8 cellular contexts compared by ENCODE assay signal in the genomic region with DNA sequence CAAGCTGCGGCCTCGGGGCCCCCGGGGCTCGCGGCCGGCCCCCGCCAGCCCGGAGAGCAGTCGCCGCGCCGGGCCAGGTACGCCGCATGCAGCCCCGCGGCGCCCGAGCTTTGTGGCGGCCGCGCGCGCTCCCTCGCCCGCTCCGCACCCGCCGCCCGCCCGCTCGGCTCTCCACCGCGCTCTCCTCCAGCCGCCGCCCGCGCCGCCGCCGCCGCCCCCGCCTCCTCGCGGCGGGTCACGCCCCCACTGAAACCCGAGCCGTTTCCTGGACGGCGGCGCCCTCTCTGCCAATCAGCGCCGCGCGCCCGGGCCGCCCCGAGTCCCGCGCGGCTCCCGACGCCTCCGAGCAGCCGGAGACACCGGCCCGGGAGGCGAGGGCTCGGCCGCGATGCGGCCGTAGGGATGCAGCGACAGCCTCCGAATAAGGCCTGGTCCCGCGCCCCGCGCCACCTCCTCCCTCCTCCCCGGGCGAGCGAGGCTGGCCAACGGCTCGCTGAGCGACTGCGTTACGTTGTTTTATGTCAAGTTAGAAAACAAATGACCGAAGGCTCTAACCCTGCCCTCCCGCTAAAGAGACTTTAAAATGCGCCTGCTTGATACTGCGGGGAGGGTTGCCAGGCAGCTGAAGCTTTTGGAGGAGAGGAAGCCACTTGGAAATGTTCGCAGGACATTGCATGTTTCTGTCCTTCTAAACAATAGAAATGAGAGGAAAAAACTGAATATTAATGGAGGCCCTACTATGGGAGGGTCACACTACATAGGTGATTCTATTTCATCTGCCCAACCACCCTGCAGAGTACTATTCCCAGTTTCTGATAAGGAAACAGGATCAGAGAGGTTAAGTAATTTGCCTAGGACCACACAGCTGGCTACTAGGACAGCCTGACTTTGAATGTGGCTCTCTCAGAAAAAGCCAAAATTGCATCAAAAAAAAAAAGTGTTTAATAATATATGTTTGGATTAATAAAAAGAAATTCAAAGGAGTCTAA. TPM values are rescaled to one million over a fixed set of nuclear protein-coding genes. Genes with fewer than 3 reads are reported as not detected.
DNase-seq lines count a peak whose midpoint lies in the region; ATAC-seq and TF ChIP-seq lines count a peak whose summit lies in the region.

Gene FGFR2, minus strand, starts transcription at position 184 of the 989 bp plus-strand sequence. CDS start 4,627 bp downstream, outside the sequence.

- H3K9me3 Mint-ChIP-seq in activated B cell treated with CpG ODN at 0.5 μM for 24 hours, result no peaks in the 10 kb centered on the region

- H3K4me1 ChIP-seq in KMS-11 (ENCODE audit: low read depth, poor library complexity, severe bottlenecking), result peaks cover 59% of the 10 kb centered on the region
- peaks cover 11% of the 10 kb centered on the region for H3K4me1 ChIP-seq in muscle layer of colon (ENCODE audit: insufficient read depth, low read length)
- peaks cover 3% of the 10 kb centered on the region for H3K4me1 ChIP-seq in upper lobe of right lung
- no peaks in the 10 kb centered on the region for H3K4me1 ChIP-seq in PC-9 (replicated peaks; ENCODE audit: insufficient read depth)

- intact Hi-C loops in activated B cell treated with CpG ODN at 0.5 μM for 24 hours (cut with micrococcal nuclease), result no loop called here
- intact Hi-C loops in upper lobe of right lung (cut with DNase I), result no loop called here
- intact Hi-C loops in PC-9 (cut with micrococcal nuclease; ENCODE audit: unreplicated experiment), result no loop called here

- H3K27ac ChIP-seq in KMS-11 (peak within 1 kb of the TSS; percentile 58), muscle layer of colon (ENCODE audit: low read depth, low read length) (peak within 1 kb of the TSS; percentile 98), upper lobe of right lung (peak within 1 kb of the TSS; percentile 65), PC-9 (no peak within 1 kb of the TSS)

- H3K9ac ChIP-seq in KMS-11 (peak within 1 kb of the TSS; percentile 31; the same call in 1 of the 2 replicates), muscle layer of colon (ENCODE audit: low read length) (peak within 1 kb of the TSS; percentile 46)

- H2AFZ ChIP-seq in KMS-11 (ENCODE audit: low read depth), result peak within 1 kb of the TSS; percentile 79
- H2AFZ ChIP-seq in PC-9, result no peak within 1 kb of the TSS

- H3K4me3 Mint-ChIP-seq in activated B cell treated with CpG ODN at 0.5 μM for 24 hours, result peak within 1 kb of the TSS; percentile 20

- H3K27me3 Mint-ChIP-seq in activated B cell treated with CpG ODN at 0.5 μM for 24 hours, result peaks cover 48% of the 10 kb centered on the region

- H3K79me2 ChIP-seq in KMS-11 (ENCODE audit: insufficient read depth, low read depth) (peaks cover 43% of the 10 kb centered on the region), PC-9 (ENCODE audit: low read depth) (no peaks in the 10 kb centered on the region)

- H4K20me1 ChIP-seq in KMS-11 (ENCODE audit: insufficient read depth), result no peaks in the 10 kb centered on the region
- H4K20me1 ChIP-seq in PC-9 (ENCODE audit: insufficient read depth), result no peaks in the 10 kb centered on the region

- peaks cover 3% of the 10 kb centered on the region for H3K4me1 Mint-ChIP-seq in activated B cell treated with CpG ODN at 0.5 μM for 24 hours

- CTCF ChIA-PET in activated B cell treated with CpG ODN at 0.5 μM for 24 hours (lab: Charles Lee), result no interaction called here
- CTCF ChIA-PET in PC-9 (lab: Charles Lee), result no interaction called here

- H3K27ac Mint-ChIP-seq in activated B cell treated with CpG ODN at 0.5 μM for 24 hours, result no peak within 1 kb of the TSS

- POLR2A ChIA-PET in activated B cell treated with CpG ODN at 0.5 μM for 24 hours (lab: Charles Lee) (no interaction called here), PC-9 (lab: Charles Lee; ENCODE audit: unreplicated experiment) (no interaction called here)

- DNase-seq in Daoy (ENCODE audit: low read depth), result peak; percentile 85
- no peak for DNase-seq in activated B cell treated with CpG ODN at 0.5 μM for 24 hours
- DNase-seq in fibroblast of mammary gland (ENCODE audit: low read depth), result peak; percentile 17
- DNase-seq in upper lobe of right lung, result peak; percentile 92
- DNase-seq in PC-9, result no peak

- no TSS peak for BruUV-seq in PC-9 (replicated peaks; lab: Mats Ljungman, UMichigan)

- no peaks in the 10 kb centered on the region for H3F3A ChIP-seq in PC-9 (ENCODE audit: insufficient read depth, low read depth)

- H3K9me2 ChIP-seq in PC-9 (ENCODE audit: insufficient read depth), result no peaks in the 10 kb centered on the region

- no peaks in the 10 kb centered on the region for H3K27me3 ChIP-seq in KMS-11 (ENCODE audit: insufficient read depth, low read depth)
- no peaks in the 10 kb centered on the region for H3K27me3 ChIP-seq in muscle layer of colon (ENCODE audit: control insufficient read depth in 1 of 2, insufficient read depth in 2 of 2, low read length in 2 of 2)
- H3K27me3 ChIP-seq in upper lobe of right lung, result peaks cover 35% of the 10 kb centered on the region
- peaks cover 28% of the 10 kb centered on the region; the same call in 1 of the 2 replicates for H3K27me3 ChIP-seq in PC-9 (ENCODE audit: insufficient read depth, low read depth)

- H3K36me3 ChIP-seq in KMS-11 (ENCODE audit: insufficient read depth), result no peaks in the 10 kb centered on the region
- H3K36me3 ChIP-seq in muscle layer of colon (ENCODE audit: insufficient read depth, low read length), result no peaks in the 10 kb centered on the region
- H3K36me3 ChIP-seq in upper lobe of right lung, result no peaks in the 10 kb centered on the region
- no peaks in the 10 kb centered on the region for H3K36me3 ChIP-seq in PC-9 (ENCODE audit: low read depth)

- no peaks in the 10 kb centered on the region for H3K36me3 Mint-ChIP-seq in activated B cell treated with CpG ODN at 0.5 μM for 24 hours (ENCODE audit: low read depth)

- H3K4me3 ChIP-seq in KMS-11 (IDR thresholded peaks at IDR 0.05; ENCODE audit: insufficient read depth, low read depth, low read length) (no peak within 1 kb of the TSS), fibroblast of mammary gland (ENCODE audit: control insufficient read depth, low read depth, low read length) (no peak within 1 kb of the TSS), muscle layer of colon (ENCODE audit: low read depth in 1 of 2, low read length in 2 of 2) (peak within 1 kb of the TSS; percentile 60 to 91), upper lobe of right lung (peak within 1 kb of the TSS; percentile 58), PC-9 (no peak within 1 kb of the TSS)

- H3K4me2 ChIP-seq in KMS-11 (peak within 1 kb of the TSS; percentile 96), PC-9 (no peak within 1 kb of the TSS)

- TF ChIP-seq CTCF in KMS-11 (conservative IDR thresholded peaks at IDR 0.05; ENCODE audit: low read depth, low read length) (no peak), activated B cell treated with CpG ODN at 0.5 μM for 24 hours (IDR thresholded peaks at IDR 0.05) (no peak), fibroblast of mammary gland (conservative IDR thresholded peaks at IDR 0.05; ENCODE audit: control insufficient read depth, insufficient read depth, low read depth, low read length) (no peak), upper lobe of right lung (IDR thresholded peaks at IDR 0.05) (no peak), PC-9 (conservative IDR thresholded peaks at IDR 0.05) (no peak)

- H3K9me3 ChIP-seq in muscle layer of colon (ENCODE audit: low read length) (no peaks in the 10 kb centered on the region), upper lobe of right lung (no peaks in the 10 kb centered on the region), PC-9 (ENCODE audit: insufficient read depth, low read depth) (no peaks in the 10 kb centered on the region)

- ATAC-seq in GM21447 (IDR thresholded peaks at IDR 0.05; ENCODE audit: unreplicated experiment) (peak; percentile 93), activated B cell treated with CpG ODN at 0.5 μM for 24 hours (ENCODE audit: low read depth) (no peak), upper lobe of right lung (peak; percentile 93)

RNA-seq across cellular contexts. Expression of gene FGFR2, which starts in this region (rescaled TPM):
- total RNA-seq in Daoy (2014; rRNA removed; shearing (Covaris generic)), result 1.6 and 1.9 TPM in 2 replicates
- total RNA-seq in activated B cell treated with CpG ODN at 0.5 μM for 24 hours, result not detected in 2 replicates
- total RNA-seq in upper lobe of right lung, result 58.7 TPM
- not detected in 2 replicates for total RNA-seq in PC-9 (2021)

Comparison
In these comparisons a context has a peak if more than half of its experiments do, and no peak if none do; other contexts are left out.
1. RNA of gene FGFR2 (total RNA-seq): 58.7 TPM in upper lobe of right lung (single experiment); 1.6 to 1.9 TPM in Daoy, not detected in activated B cell treated with CpG ODN at 0.5 μM for 24 hours and not detected in PC-9; every median in the first group is over 10 times any median in the second.
2. DNase-seq: peak in Daoy (single experiment), fibroblast of mammary gland (single experiment) and upper lobe of right lung (single experiment); none in activated B cell treated with CpG ODN at 0.5 μM for 24 hours (single experiment) and PC-9 (0 of 2).
3. H3K4me3 ChIP-seq: peak in muscle layer of colon (2 of 2) and upper lobe of right lung (single experiment); none in KMS-11 (single experiment), fibroblast of mammary gland (single experiment) and PC-9 (single experiment).